In the genomic region with DNA sequence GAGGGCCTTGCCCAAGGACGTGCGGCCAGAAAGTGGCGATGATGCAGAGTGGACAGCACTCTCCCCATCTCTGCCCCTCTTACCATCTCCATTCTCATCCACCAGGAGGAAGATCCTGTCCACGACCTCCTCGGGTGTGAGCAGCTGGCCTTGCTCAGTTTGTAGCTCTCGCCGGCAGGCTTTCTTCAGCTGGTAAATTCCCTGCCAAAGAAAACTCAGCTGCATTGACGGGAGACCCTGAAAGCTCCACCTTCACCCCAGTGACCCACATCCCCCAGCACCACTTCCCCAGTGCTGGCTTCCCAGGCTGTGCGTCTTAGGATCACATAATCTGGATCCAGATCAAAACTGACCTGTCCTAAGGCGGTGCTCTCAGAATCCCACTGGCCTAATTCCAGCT, we compare ENCODE assay signal across 1 cellular context.
TF ChIP-seq lines count a peak whose summit lies in the region.

No MANE protein-coding gene starts in this region.

TF ChIP-seq in H1, 55 proteins besides CTCF, POLR2A, EP300 and RAD21:
- no peak for TF ChIP-seq BRCA1 (IDR thresholded peaks at IDR 0.05; ENCODE audit: low read depth, low read length)
- no peak for TF ChIP-seq SP4 (IDR thresholded peaks at IDR 0.05; ENCODE audit: low read length)
- TF ChIP-seq, protein P1, sequence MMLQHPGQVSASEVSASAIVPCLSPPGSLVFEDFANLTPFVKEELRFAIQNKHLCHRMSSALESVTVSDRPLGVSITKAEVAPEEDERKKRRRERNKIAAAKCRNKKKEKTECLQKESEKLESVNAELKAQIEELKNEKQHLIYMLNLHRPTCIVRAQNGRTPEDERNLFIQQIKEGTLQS (IDR thresholded peaks at IDR 0.05; ENCODE audit: insufficient read depth, low read depth, low read length): no peak
- no peak for TF ChIP-seq CBX5 (IDR thresholded peaks at IDR 0.05; ENCODE audit: low read depth, low read length)
- TF ChIP-seq, protein P2, sequence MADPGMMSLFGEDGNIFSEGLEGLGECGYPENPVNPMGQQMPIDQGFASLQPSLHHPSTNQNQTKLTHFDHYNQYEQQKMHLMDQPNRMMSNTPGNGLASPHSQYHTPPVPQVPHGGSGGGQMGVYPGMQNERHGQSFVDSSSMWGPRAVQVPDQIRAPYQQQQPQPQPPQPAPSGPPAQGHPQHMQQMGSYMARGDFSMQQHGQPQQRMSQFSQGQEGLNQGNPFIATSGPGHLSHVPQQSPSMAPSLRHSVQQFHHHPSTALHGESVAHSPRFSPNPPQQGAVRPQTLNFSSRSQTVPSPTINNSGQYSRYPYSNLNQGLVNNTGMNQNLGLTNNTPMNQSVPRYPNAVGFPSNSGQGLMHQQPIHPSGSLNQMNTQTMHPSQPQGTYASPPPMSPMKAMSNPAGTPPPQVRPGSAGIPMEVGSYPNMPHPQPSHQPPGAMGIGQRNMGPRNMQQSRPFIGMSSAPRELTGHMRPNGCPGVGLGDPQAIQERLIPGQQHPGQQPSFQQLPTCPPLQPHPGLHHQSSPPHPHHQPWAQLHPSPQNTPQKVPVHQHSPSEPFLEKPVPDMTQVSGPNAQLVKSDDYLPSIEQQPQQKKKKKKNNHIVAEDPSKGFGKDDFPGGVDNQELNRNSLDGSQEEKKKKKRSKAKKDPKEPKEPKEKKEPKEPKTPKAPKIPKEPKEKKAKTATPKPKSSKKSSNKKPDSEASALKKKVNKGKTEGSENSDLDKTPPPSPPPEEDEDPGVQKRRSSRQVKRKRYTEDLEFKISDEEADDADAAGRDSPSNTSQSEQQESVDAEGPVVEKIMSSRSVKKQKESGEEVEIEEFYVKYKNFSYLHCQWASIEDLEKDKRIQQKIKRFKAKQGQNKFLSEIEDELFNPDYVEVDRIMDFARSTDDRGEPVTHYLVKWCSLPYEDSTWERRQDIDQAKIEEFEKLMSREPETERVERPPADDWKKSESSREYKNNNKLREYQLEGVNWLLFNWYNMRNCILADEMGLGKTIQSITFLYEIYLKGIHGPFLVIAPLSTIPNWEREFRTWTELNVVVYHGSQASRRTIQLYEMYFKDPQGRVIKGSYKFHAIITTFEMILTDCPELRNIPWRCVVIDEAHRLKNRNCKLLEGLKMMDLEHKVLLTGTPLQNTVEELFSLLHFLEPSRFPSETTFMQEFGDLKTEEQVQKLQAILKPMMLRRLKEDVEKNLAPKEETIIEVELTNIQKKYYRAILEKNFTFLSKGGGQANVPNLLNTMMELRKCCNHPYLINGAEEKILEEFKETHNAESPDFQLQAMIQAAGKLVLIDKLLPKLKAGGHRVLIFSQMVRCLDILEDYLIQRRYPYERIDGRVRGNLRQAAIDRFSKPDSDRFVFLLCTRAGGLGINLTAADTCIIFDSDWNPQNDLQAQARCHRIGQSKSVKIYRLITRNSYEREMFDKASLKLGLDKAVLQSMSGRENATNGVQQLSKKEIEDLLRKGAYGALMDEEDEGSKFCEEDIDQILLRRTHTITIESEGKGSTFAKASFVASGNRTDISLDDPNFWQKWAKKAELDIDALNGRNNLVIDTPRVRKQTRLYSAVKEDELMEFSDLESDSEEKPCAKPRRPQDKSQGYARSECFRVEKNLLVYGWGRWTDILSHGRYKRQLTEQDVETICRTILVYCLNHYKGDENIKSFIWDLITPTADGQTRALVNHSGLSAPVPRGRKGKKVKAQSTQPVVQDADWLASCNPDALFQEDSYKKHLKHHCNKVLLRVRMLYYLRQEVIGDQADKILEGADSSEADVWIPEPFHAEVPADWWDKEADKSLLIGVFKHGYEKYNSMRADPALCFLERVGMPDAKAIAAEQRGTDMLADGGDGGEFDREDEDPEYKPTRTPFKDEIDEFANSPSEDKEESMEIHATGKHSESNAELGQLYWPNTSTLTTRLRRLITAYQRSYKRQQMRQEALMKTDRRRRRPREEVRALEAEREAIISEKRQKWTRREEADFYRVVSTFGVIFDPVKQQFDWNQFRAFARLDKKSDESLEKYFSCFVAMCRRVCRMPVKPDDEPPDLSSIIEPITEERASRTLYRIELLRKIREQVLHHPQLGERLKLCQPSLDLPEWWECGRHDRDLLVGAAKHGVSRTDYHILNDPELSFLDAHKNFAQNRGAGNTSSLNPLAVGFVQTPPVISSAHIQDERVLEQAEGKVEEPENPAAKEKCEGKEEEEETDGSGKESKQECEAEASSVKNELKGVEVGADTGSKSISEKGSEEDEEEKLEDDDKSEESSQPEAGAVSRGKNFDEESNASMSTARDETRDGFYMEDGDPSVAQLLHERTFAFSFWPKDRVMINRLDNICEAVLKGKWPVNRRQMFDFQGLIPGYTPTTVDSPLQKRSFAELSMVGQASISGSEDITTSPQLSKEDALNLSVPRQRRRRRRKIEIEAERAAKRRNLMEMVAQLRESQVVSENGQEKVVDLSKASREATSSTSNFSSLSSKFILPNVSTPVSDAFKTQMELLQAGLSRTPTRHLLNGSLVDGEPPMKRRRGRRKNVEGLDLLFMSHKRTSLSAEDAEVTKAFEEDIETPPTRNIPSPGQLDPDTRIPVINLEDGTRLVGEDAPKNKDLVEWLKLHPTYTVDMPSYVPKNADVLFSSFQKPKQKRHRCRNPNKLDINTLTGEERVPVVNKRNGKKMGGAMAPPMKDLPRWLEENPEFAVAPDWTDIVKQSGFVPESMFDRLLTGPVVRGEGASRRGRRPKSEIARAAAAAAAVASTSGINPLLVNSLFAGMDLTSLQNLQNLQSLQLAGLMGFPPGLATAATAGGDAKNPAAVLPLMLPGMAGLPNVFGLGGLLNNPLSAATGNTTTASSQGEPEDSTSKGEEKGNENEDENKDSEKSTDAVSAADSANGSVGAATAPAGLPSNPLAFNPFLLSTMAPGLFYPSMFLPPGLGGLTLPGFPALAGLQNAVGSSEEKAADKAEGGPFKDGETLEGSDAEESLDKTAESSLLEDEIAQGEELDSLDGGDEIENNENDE (IDR thresholded peaks at IDR 0.05; ENCODE audit: insufficient replicate concordance, low read length): no peak
- TF ChIP-seq KDM4A (IDR thresholded peaks at IDR 0.05; ENCODE audit: low read depth, low read length, severe bottlenecking): no peak
- no peak for TF ChIP-seq RBBP5 (IDR thresholded peaks at IDR 0.05; ENCODE audit: borderline replicate concordance, low read depth, low read length)
- TF ChIP-seq SIRT6 (IDR thresholded peaks at IDR 0.05; ENCODE audit: low read length): no peak
- TF ChIP-seq JUND (IDR thresholded peaks at IDR 0.05; ENCODE audit: low read length): no peak
- TF ChIP-seq TBP (IDR thresholded peaks at IDR 0.05; ENCODE audit: low read depth, low read length): no peak
